ENCODE assay signal across 24 cellular contexts in genomic region chr4:114223580-114223979, GRCh38.
DNase-seq lines count a peak whose midpoint lies in the region; ATAC-seq and TF ChIP-seq lines count a peak whose summit lies in the region.
"Had no signal": no experiment of that assay in that cellular context is flagged by ENCODE, and none has a peak within 500 bp of the region (broad histone marks: within the 10 kb centered on the region; RNA-seq: fewer than 3 reads in every experiment).

No MANE protein-coding gene starts in this region.

- no peaks in the 10 kb centered on the region for H3K27me3 Mint-ChIP-seq in natural killer cell treated with Interleukin-12 subunit alpha and Interleukin-12 subunit beta and Interleukin-15 and Interleukin-18, amount 100 ng/mL, for 72 hours
- H3K27me3 Mint-ChIP-seq: B cell; CD4-positive, alpha-beta memory T cell; CD4-positive, CD25-positive, alpha-beta regulatory T cell; CD8-positive, alpha-beta memory T cell had no signal

- no peak overlapping the region for H2BK5ac ChIP-seq in mesenchymal stem cell (ENCODE audit: low read depth, low read length, poor library complexity, severe bottlenecking)

- no peak overlapping the region for H3K9ac ChIP-seq in SK-N-SH
- no peak overlapping the region for H3K9ac ChIP-seq in mesenchymal stem cell (ENCODE audit: low read length)
- H3K9ac ChIP-seq: BLaER1 had no signal

- H2BK12ac ChIP-seq in mesenchymal stem cell (ENCODE audit: low read length in 2 of 2), result no peak overlapping the region

- no peaks in the 10 kb centered on the region for H3K79me1 ChIP-seq in mesenchymal stem cell (replicated peaks; ENCODE audit: low read length, poor library complexity, severe bottlenecking)

- no peak overlapping the region for H3K4me3 ChIP-seq in SK-N-SH (ENCODE audit: low read depth in 2 of 2, low read length in 1 of 2)
- H3K4me3 ChIP-seq in mesenchymal stem cell (ENCODE audit: insufficient read depth in 1 of 2, low read depth in 1 of 2, low read length in 2 of 2), result no peak overlapping the region
- H3K4me3 ChIP-seq: BLaER1, GM12878 had no signal

- no peak overlapping the region for H3K27ac Mint-ChIP-seq in natural killer cell treated with Interleukin-12 subunit alpha and Interleukin-12 subunit beta and Interleukin-15 and Interleukin-18, amount 100 ng/mL, for 72 hours
- H3K27ac Mint-ChIP-seq: B cell; CD14-positive monocyte; CD4-positive, CD25-positive, alpha-beta regulatory T cell; CD8-positive, alpha-beta memory T cell had no signal

- no peak for TF ChIP-seq CTCF in SK-N-SH (IDR thresholded peaks at IDR 0.05)

- H3K18ac ChIP-seq in mesenchymal stem cell (ENCODE audit: low read depth in 1 of 2, low read length in 2 of 2), result no peak overlapping the region

- POLR2A ChIA-PET in SK-N-SH (lab: Yijun Ruan, JAX), result no interaction called here

- H3K4me1 Mint-ChIP-seq in natural killer cell treated with Interleukin-12 subunit alpha and Interleukin-12 subunit beta and Interleukin-15 and Interleukin-18, amount 100 ng/mL, for 72 hours (ENCODE audit: low read depth in 2 of 2), result no peaks in the 10 kb centered on the region
- H3K4me1 Mint-ChIP-seq: B cell; CD14-positive monocyte; CD4-positive, alpha-beta memory T cell; CD4-positive, CD25-positive, alpha-beta regulatory T cell; CD8-positive, alpha-beta memory T cell had no signal

- H3K4me3 Mint-ChIP-seq in natural killer cell treated with Interleukin-12 subunit alpha and Interleukin-12 subunit beta and Interleukin-15 and Interleukin-18, amount 100 ng/mL, for 72 hours, result no peak overlapping the region
- H3K4me3 Mint-ChIP-seq: B cell; CD14-positive monocyte; CD4-positive, alpha-beta memory T cell; CD4-positive, CD25-positive, alpha-beta regulatory T cell; CD8-positive, alpha-beta memory T cell had no signal

- H2BK120ac ChIP-seq in mesenchymal stem cell (ENCODE audit: low read depth, low read length), result no peak overlapping the region

- H3K36me3 ChIP-seq in SK-N-SH (replicated peaks in 1 of 2; ENCODE audit: control insufficient read depth in 1 of 2, insufficient read depth in 2 of 2, low read length in 1 of 2) (no peaks in the 10 kb centered on the region), mesenchymal stem cell (ENCODE audit: control insufficient read depth in 1 of 2, insufficient read depth in 2 of 2, low read depth in 1 of 2, low read length in 2 of 2) (no peaks in the 10 kb centered on the region)
- H3K36me3 ChIP-seq: BLaER1 had no signal

- ATAC-seq in natural killer cell treated with Interleukin-12 subunit alpha and Interleukin-12 subunit beta and Interleukin-15 and Interleukin-18, amount 100 ng/mL, for 72 hours, result no peak
- ATAC-seq: GM12878 had no signal

- no peaks in the 10 kb centered on the region for H3K79me2 ChIP-seq in SK-N-SH (ENCODE audit: insufficient read depth)

- CTCF ChIA-PET in SK-N-SH (lab: Yijun Ruan, JAX), result no interaction called here

- no peak overlapping the region for H3K4ac ChIP-seq in mesenchymal stem cell (ENCODE audit: low read depth in 1 of 2, low read length in 2 of 2)

- H2AFZ ChIP-seq in SK-N-SH (ENCODE audit: low read depth), result no peak overlapping the region
- H2AFZ ChIP-seq in mesenchymal stem cell (ENCODE audit: low read depth, low read length), result no peak overlapping the region

- H3K4me2 ChIP-seq in SK-N-SH, result no peak overlapping the region
- no peak overlapping the region for H3K4me2 ChIP-seq in mesenchymal stem cell (ENCODE audit: low read length, poor library complexity, severe bottlenecking)
- H3K4me2 ChIP-seq: BLaER1 had no signal

- DNase-seq in SK-N-SH (peak; percentile 48), mesenchymal stem cell (peak; percentile 22), AG20443 (ENCODE audit: low spot score) (no peak)
- no peak for DNase-seq in stimulated activated CD8-positive, alpha-beta memory T cell treated with anti-CD3 and anti-CD28 coated beads, Interleukin-4, amount 100 ng/mL, for 48 hours
- no peak for DNase-seq in natural killer cell treated with Interleukin-12 subunit alpha and Interleukin-12 subunit beta and Interleukin-15 and Interleukin-18, amount 100 ng/mL, for 72 hours (ENCODE audit: low spot score)
- DNase-seq: 8988T; ACHN; AML-193; C1 segment of cervical spinal cord; CD4-positive, alpha-beta memory T cell; CD4-positive, CD25-positive, alpha-beta regulatory T cell; CD8-positive, alpha-beta memory T cell; COR-L47; DMS 273 treated with DMSO at 0.1 percent for 48 hours; DMS153; DMS53; DMS79; DND-41; EL; GDM1 had no signal

- no peak overlapping the region for H2AK5ac ChIP-seq in mesenchymal stem cell (ENCODE audit: low read length, severe bottlenecking)

- no peaks in the 10 kb centered on the region for H3K9me3 Mint-ChIP-seq in natural killer cell treated with Interleukin-12 subunit alpha and Interleukin-12 subunit beta and Interleukin-15 and Interleukin-18, amount 100 ng/mL, for 72 hours
- H3K9me3 Mint-ChIP-seq: CD4-positive, alpha-beta memory T cell; CD8-positive, alpha-beta memory T cell had no signal

- WGBS in SK-N-SH (ENCODE audit: low lambda C conversion rate), result 17% methylated on average over 1 of the region's 1 CpG
- WGBS in mesenchymal stem cell, result 45% methylated on average over 1 of the region's 1 CpG

- no peaks in the 10 kb centered on the region for H3K27me3 ChIP-seq in SK-N-SH (ENCODE audit: insufficient read depth)
- no peaks in the 10 kb centered on the region for H3K27me3 ChIP-seq in mesenchymal stem cell (ENCODE audit: control insufficient read depth in 1 of 2, insufficient read depth in 1 of 2, low read length in 2 of 2)
- H3K27me3 ChIP-seq: BLaER1 had no signal

- no peaks in the 10 kb centered on the region for H3K9me2 ChIP-seq in SK-N-SH

- TF ChIP-seq RAD21 in SK-N-SH (IDR thresholded peaks at IDR 0.05; ENCODE audit: low read length), result no peak

- no peak overlapping the region for H3K23ac ChIP-seq in mesenchymal stem cell (ENCODE audit: low read length in 2 of 2)

- no peaks in the 10 kb centered on the region for H3K36me3 Mint-ChIP-seq in natural killer cell treated with Interleukin-12 subunit alpha and Interleukin-12 subunit beta and Interleukin-15 and Interleukin-18, amount 100 ng/mL, for 72 hours
- H3K36me3 Mint-ChIP-seq: CD14-positive monocyte; CD4-positive, alpha-beta memory T cell; CD4-positive, CD25-positive, alpha-beta regulatory T cell; CD8-positive, alpha-beta memory T cell had no signal

- no peaks in the 10 kb centered on the region for H4K20me1 ChIP-seq in SK-N-SH (ENCODE audit: insufficient read depth)
- H4K20me1 ChIP-seq: BLaER1 had no signal

- peak in 1 of 2 experiments; percentile 39; a peak in 1 of 4 replicates for TF ChIP-seq EP300 in SK-N-SH (IDR thresholded peaks at IDR 0.05; ENCODE audit: borderline replicate concordance in 1 of 2, low read depth in 1 of 2, low read length in 1 of 2)

- H3K27ac ChIP-seq in SK-N-SH (ENCODE audit: low read depth in 2 of 2, low read length in 1 of 2) (peak overlapping the region in 1 of 2 experiments; percentile 82; a peak in 2 of 4 replicates), mesenchymal stem cell (ENCODE audit: low read length, poor library complexity, severe bottlenecking) (no peak overlapping the region)
- H3K27ac ChIP-seq: BLaER1 had no signal

- H3K14ac ChIP-seq in mesenchymal stem cell (ENCODE audit: low read length in 2 of 2), result no peak overlapping the region

- H3K9me3 ChIP-seq in SK-N-SH (no peaks in the 10 kb centered on the region), mesenchymal stem cell (ENCODE audit: control insufficient read depth, low read length) (no peaks in the 10 kb centered on the region)
- H3K9me3 ChIP-seq: BLaER1 had no signal

- no peak overlapping the region for H4K91ac ChIP-seq in mesenchymal stem cell (ENCODE audit: low read length)

- peaks cover 0 to 7% of the 10 kb centered on the region in 2 experiments; a peak in 1 of 4 replicates for H3K4me1 ChIP-seq in SK-N-SH (ENCODE audit: control insufficient read depth in 1 of 2, insufficient read depth in 2 of 2, low read depth in 1 of 2, low read length in 1 of 2)
- no peaks in the 10 kb centered on the region for H3K4me1 ChIP-seq in mesenchymal stem cell (ENCODE audit: control insufficient read depth, insufficient read depth, low read depth, low read length)
- H3K4me1 ChIP-seq: BLaER1 had no signal

- no peak overlapping the region for H4K8ac ChIP-seq in mesenchymal stem cell (ENCODE audit: low read length)

- no peak overlapping the region for H2BK15ac ChIP-seq in mesenchymal stem cell (ENCODE audit: low read depth, poor library complexity, severe bottlenecking)

- no peaks in the 10 kb centered on the region for H3F3A ChIP-seq in SK-N-SH (replicated peaks; ENCODE audit: insufficient read depth)

TF ChIP-seq in SK-N-SH, 30 proteins besides CTCF, POLR2A, EP300 and RAD21:
- peak; percentile 56 for TF ChIP-seq GATA2 (CRISPR knock-in tag; IDR thresholded peaks at IDR 0.05)
- TF ChIP-seq POLR2AphosphoS5 (IDR thresholded peaks at IDR 0.05; ENCODE audit: low read depth, low read length), result no peak

Comparison
In these comparisons a context has a peak if more than half of its experiments do, and no peak if none do; other contexts are left out.
1. DNase-seq: peak in SK-N-SH (single experiment) and mesenchymal stem cell (single experiment); none in stimulated activated CD8-positive, alpha-beta memory T cell treated with anti-CD3 and anti-CD28 coated beads, Interleukin-4, amount 100 ng/mL, for 48 hours (single experiment), AG20443 (single experiment) and natural killer cell treated with Interleukin-12 subunit alpha and Interleukin-12 subunit beta and Interleukin-15 and Interleukin-18, amount 100 ng/mL, for 72 hours (single experiment).